20 cellular contexts compared by ENCODE assay signal in the genomic region with DNA sequence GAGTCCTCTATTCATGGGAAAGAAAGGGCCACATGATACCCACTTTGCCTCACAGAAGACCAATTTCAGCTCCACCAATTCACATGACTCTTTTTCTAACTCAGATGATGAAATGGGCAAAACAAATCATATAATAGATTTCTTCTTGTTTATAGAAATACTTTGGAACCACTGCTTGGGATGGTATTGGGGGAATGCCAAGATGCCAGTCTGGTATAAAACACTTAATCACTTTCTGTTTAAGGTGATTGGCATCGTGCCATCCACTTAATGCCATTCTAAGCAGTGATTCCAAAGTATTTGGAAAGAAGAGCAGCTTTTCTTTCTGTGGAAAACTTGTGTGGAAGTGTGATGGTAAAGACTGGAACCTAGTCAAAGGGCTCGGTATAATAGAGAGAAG.
"Had no signal": no experiment of that assay in that cellular context is flagged by ENCODE, and none has a peak within 500 bp of the region (broad histone marks: within the 10 kb centered on the region; RNA-seq: fewer than 3 reads in every experiment).

No MANE protein-coding gene starts in this region.

- H3K9me3 ChIP-seq: adrenal gland, esophagus squamous epithelium, right lobe of liver, uterus had no signal

- H3K27me3 ChIP-seq: adrenal gland, esophagus squamous epithelium, right lobe of liver, tibial nerve, uterus had no signal

- DNase-seq: activated CD4-positive, alpha-beta memory T cell treated with anti-CD3 and anti-CD28 coated beads for 36 hours; activated CD4-positive, alpha-beta T cell treated with anti-CD3 and anti-CD28 coated beads for 36 hours; activated CD8-positive, alpha-beta memory T cell treated with anti-CD3 and anti-CD28 coated beads, Interleukin-2, amount 10 ng/mL, durations not matched to agents 7 days and 5 days; activated T-cell treated with anti-CD3 and anti-CD28 coated beads, Interleukin-2, amount 50 U/mL, for 1 hour; caudate nucleus; esophagus squamous epithelium; glutamatergic neuron; kidney glomerular epithelial cell; left ventricle myocardium superior; mesendoderm; nucleus accumbens; right lobe of liver; stimulated activated CD4-positive, alpha-beta T cell treated with anti-CD3 and anti-CD28 coated beads, Interleukin-2, amount 100 ng/mL, for 24 hours; uterus had no signal

- H3K4me1 Mint-ChIP-seq: activated CD4-positive, alpha-beta T cell treated with anti-CD3 and anti-CD28 coated beads for 36 hours; activated CD8-positive, alpha-beta memory T cell treated with anti-CD3 and anti-CD28 coated beads, Interleukin-2, amount 10 ng/mL, durations not matched to agents 7 days and 5 days; activated naive CD4-positive, alpha-beta T cell treated with anti-CD3 and anti-CD28 coated beads, Interleukin-2, amount 50 U/mL, for 24 hours; stimulated activated memory B cell treated with anti-CD40 and anti-IgM and Interleukin-4, amounts not matched to agents 10 μg/mL and 1 μg/mL and 100 μg/mL, for 72 hours had no signal

- H3K27ac Mint-ChIP-seq: activated CD4-positive, alpha-beta memory T cell treated with anti-CD3 and anti-CD28 coated beads for 36 hours; activated CD4-positive, alpha-beta T cell treated with anti-CD3 and anti-CD28 coated beads for 36 hours; activated CD8-positive, alpha-beta memory T cell treated with anti-CD3 and anti-CD28 coated beads, Interleukin-2, amount 10 ng/mL, durations not matched to agents 7 days and 5 days; activated naive CD4-positive, alpha-beta T cell treated with anti-CD3 and anti-CD28 coated beads, Interleukin-2, amount 50 U/mL, for 24 hours; nephron; progenitor cell of endocrine pancreas; stimulated activated memory B cell treated with anti-CD40 and anti-IgM and Interleukin-4, amounts not matched to agents 10 μg/mL and 1 μg/mL and 100 μg/mL, for 72 hours had no signal

- H3K27me3 Mint-ChIP-seq: activated CD8-positive, alpha-beta memory T cell treated with anti-CD3 and anti-CD28 coated beads, Interleukin-2, amount 10 ng/mL, durations not matched to agents 7 days and 5 days; progenitor cell of endocrine pancreas; stimulated activated memory B cell treated with anti-CD40 and anti-IgM and Interleukin-4, amounts not matched to agents 10 μg/mL and 1 μg/mL and 100 μg/mL, for 72 hours had no signal

- H3K4me3 Mint-ChIP-seq: activated CD4-positive, alpha-beta memory T cell treated with anti-CD3 and anti-CD28 coated beads for 36 hours; activated CD4-positive, alpha-beta T cell treated with anti-CD3 and anti-CD28 coated beads for 36 hours; activated CD8-positive, alpha-beta memory T cell treated with anti-CD3 and anti-CD28 coated beads, Interleukin-2, amount 10 ng/mL, durations not matched to agents 7 days and 5 days; activated naive CD4-positive, alpha-beta T cell treated with anti-CD3 and anti-CD28 coated beads, Interleukin-2, amount 50 U/mL, for 24 hours; nephron; stimulated activated memory B cell treated with anti-CD40 and anti-IgM and Interleukin-4, amounts not matched to agents 10 μg/mL and 1 μg/mL and 100 μg/mL, for 72 hours had no signal

- H3K36me3 Mint-ChIP-seq: activated CD8-positive, alpha-beta memory T cell treated with anti-CD3 and anti-CD28 coated beads, Interleukin-2, amount 10 ng/mL, durations not matched to agents 7 days and 5 days; stimulated activated memory B cell treated with anti-CD40 and anti-IgM and Interleukin-4, amounts not matched to agents 10 μg/mL and 1 μg/mL and 100 μg/mL, for 72 hours had no signal

- H3K27ac ChIP-seq: adrenal gland, esophagus squamous epithelium, right lobe of liver, tibial nerve, uterus had no signal

- ATAC-seq: activated CD4-positive, alpha-beta T cell treated with anti-CD3 and anti-CD28 coated beads for 36 hours; activated CD8-positive, alpha-beta memory T cell treated with anti-CD3 and anti-CD28 coated beads, Interleukin-2, amount 10 ng/mL, durations not matched to agents 7 days and 5 days; left ventricle myocardium superior; right lobe of liver; stimulated activated memory B cell treated with anti-CD40 and anti-IgM and Interleukin-4, amounts not matched to agents 10 μg/mL and 1 μg/mL and 100 μg/mL, for 72 hours had no signal

- H3K4me3 ChIP-seq: adrenal gland, esophagus squamous epithelium, right lobe of liver, tibial nerve, uterus had no signal

- H3K4me1 ChIP-seq: adrenal gland, right lobe of liver, tibial nerve, uterus had no signal

- H3K36me3 ChIP-seq: adrenal gland, esophagus squamous epithelium, right lobe of liver, tibial nerve, uterus had no signal
